8 cellular contexts compared by ENCODE assay signal in genomic region chr1:61741682-61742619, GRCh38. TPM values are rescaled to one million over a fixed set of nuclear protein-coding genes. Genes with fewer than 3 reads are reported as not detected.
A peak's percentile ranks its signal among the peaks of the same experiment; 100 is the strongest.
DNase-seq lines count a peak whose midpoint lies in the region; ATAC-seq and TF ChIP-seq lines count a peak whose summit lies in the region.

A gene with protein sequence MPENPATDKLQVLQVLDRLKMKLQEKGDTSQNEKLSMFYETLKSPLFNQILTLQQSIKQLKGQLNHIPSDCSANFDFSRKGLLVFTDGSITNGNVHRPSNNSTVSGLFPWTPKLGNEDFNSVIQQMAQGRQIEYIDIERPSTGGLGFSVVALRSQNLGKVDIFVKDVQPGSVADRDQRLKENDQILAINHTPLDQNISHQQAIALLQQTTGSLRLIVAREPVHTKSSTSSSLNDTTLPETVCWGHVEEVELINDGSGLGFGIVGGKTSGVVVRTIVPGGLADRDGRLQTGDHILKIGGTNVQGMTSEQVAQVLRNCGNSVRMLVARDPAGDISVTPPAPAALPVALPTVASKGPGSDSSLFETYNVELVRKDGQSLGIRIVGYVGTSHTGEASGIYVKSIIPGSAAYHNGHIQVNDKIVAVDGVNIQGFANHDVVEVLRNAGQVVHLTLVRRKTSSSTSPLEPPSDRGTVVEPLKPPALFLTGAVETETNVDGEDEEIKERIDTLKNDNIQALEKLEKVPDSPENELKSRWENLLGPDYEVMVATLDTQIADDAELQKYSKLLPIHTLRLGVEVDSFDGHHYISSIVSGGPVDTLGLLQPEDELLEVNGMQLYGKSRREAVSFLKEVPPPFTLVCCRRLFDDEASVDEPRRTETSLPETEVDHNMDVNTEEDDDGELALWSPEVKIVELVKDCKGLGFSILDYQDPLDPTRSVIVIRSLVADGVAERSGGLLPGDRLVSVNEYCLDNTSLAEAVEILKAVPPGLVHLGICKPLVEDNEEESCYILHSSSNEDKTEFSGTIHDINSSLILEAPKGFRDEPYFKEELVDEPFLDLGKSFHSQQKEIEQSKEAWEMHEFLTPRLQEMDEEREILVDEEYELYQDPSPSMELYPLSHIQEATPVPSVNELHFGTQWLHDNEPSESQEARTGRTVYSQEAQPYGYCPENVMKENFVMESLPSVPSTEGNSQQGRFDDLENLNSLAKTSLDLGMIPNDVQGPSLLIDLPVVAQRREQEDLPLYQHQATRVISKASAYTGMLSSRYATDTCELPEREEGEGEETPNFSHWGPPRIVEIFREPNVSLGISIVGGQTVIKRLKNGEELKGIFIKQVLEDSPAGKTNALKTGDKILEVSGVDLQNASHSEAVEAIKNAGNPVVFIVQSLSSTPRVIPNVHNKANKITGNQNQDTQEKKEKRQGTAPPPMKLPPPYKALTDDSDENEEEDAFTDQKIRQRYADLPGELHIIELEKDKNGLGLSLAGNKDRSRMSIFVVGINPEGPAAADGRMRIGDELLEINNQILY (N-terminal part only) (plus strand): TSS chr1:61742480. CDS start chr1:61762893, 20,413 bp downstream.

- H3K27ac ChIP-seq in coronary artery (peak within 1 kb of the TSS; percentile 80 to 98), lower lobe of right lung (peak within 1 kb of the TSS; percentile 95)

- CTCF ChIA-PET in activated CD4-positive, alpha-beta T cell treated with anti-CD3 and anti-CD28 coated beads for 36 hours (lab: Charles Lee), result interaction anchor here (1.0 kb wide), 1 partner anchor 111 kb away, joined by 3 read pairs; no protein-coding TSS in a partner anchor

- no peaks in the 10 kb centered on the region for H3K27me3 ChIP-seq in lower lobe of right lung (ENCODE audit: low read depth)

- peaks cover 15% of the 10 kb centered on the region for H3K4me1 ChIP-seq in lower lobe of right lung

- H3K27ac Mint-ChIP-seq in activated CD4-positive, alpha-beta T cell treated with anti-CD3 and anti-CD28 coated beads for 36 hours, result peak within 1 kb of the TSS; percentile 92

- H3K9me3 Mint-ChIP-seq in activated CD4-positive, alpha-beta T cell treated with anti-CD3 and anti-CD28 coated beads for 36 hours (ENCODE audit: low read depth), result no peaks in the 10 kb centered on the region

- ATAC-seq in activated CD4-positive, alpha-beta T cell treated with anti-CD3 and anti-CD28 coated beads for 36 hours, result peak; percentile 85
- peak; percentile 96 to 97 for ATAC-seq in lower lobe of right lung

- H3K4me1 Mint-ChIP-seq in activated CD4-positive, alpha-beta T cell treated with anti-CD3 and anti-CD28 coated beads for 36 hours, result peaks cover 24% of the 10 kb centered on the region

- peak; percentile 10 for DNase-seq in H4 (ENCODE audit: low spot score)
- DNase-seq in NCI-H1092 treated with DMSO at 0.1 percent for 48 hours (lab: John Stamatoyannopoulos, UW), result peak; percentile 11
- peak; percentile 77 for DNase-seq in activated CD4-positive, alpha-beta T cell treated with anti-CD3 and anti-CD28 coated beads for 36 hours
- no peak for DNase-seq in coronary artery (ENCODE audit: low spot score)
- peak; percentile 84 for DNase-seq in lower lobe of right lung
- peak; percentile 26 to 43 (median 31) for DNase-seq in stimulated activated CD4-positive, alpha-beta T cell treated with anti-CD3 and anti-CD28 coated beads, TNF-alpha, amount 100 ng/mL, for 24 hours (ENCODE audit: low read depth in 3 of 3)
- DNase-seq in NK-92 treated with Interleukin-12 subunit alpha and Interleukin-12 subunit beta, amount 100 ng/mL, for 24 hours (lab: John Stamatoyannopoulos, UW), result no peak

- H3K36me3 Mint-ChIP-seq in activated CD4-positive, alpha-beta T cell treated with anti-CD3 and anti-CD28 coated beads for 36 hours (ENCODE audit: low read depth), result no peaks in the 10 kb centered on the region

- peak; percentile 22 for TF ChIP-seq POLR2A in GM10847 (IDR thresholded peaks at IDR 0.05; ENCODE audit: extremely low read depth, insufficient read length)

- no peaks in the 10 kb centered on the region for H3K27me3 Mint-ChIP-seq in activated CD4-positive, alpha-beta T cell treated with anti-CD3 and anti-CD28 coated beads for 36 hours

- H3K4me3 ChIP-seq in coronary artery (peak within 1 kb of the TSS; percentile 96), lower lobe of right lung (peak within 1 kb of the TSS; percentile 71)

- TF ChIP-seq CTCF in coronary artery (IDR thresholded peaks at IDR 0.05) (no peak), lower lobe of right lung (IDR thresholded peaks at IDR 0.05) (no peak)

- intact Hi-C loops in activated CD4-positive, alpha-beta T cell treated with anti-CD3 and anti-CD28 coated beads for 36 hours (cut with DNase I, micrococcal nuclease), result loop anchor here (1.0 to 5.0 kb wide), 4 partner anchors 17 to 695 kb away; partner anchors contain the start of genes TM2D1 (in 2 of the 2) and USP1 (in 1 of the 2)
- intact Hi-C loops in lower lobe of right lung (cut with DNase I), result no loop called here

- POLR2A ChIA-PET in activated CD4-positive, alpha-beta T cell treated with anti-CD3 and anti-CD28 coated beads for 36 hours (lab: Charles Lee), result interaction anchor here (0.5 to 1.2 kb wide), 2 partner anchors 17 to 777 kb away, joined by 3 to 4 read pairs; partner anchors contain the start of gene TM2D1

- no peaks in the 10 kb centered on the region for H3K9me3 ChIP-seq in lower lobe of right lung

- H3K36me3 ChIP-seq in lower lobe of right lung, result no peaks in the 10 kb centered on the region

- peak within 1 kb of the TSS; percentile 86 for H3K4me3 Mint-ChIP-seq in activated CD4-positive, alpha-beta T cell treated with anti-CD3 and anti-CD28 coated beads for 36 hours

RNA-seq across cellular contexts. Expression of the gene that starts here (rescaled TPM):
- total RNA-seq in H4 (2014; rRNA removed; shearing (Covaris generic)), result 10.0 and 11.2 TPM in 2 replicates
- 10 to 100 TPM; 12.6 to 12.8 TPM for total RNA-seq in activated CD4-positive, alpha-beta T cell treated with anti-CD3 and anti-CD28 coated beads for 36 hours
- 63.9 TPM for total RNA-seq in lower lobe of right lung

Comparison
In these comparisons a context has a peak if more than half of its experiments do, and no peak if none do; other contexts are left out.
1. DNase-seq: peak in H4 (single experiment), NCI-H1092 treated with DMSO at 0.1 percent for 48 hours (single experiment), activated CD4-positive, alpha-beta T cell treated with anti-CD3 and anti-CD28 coated beads for 36 hours (single experiment), lower lobe of right lung (single experiment) and stimulated activated CD4-positive, alpha-beta T cell treated with anti-CD3 and anti-CD28 coated beads, TNF-alpha, amount 100 ng/mL, for 24 hours (3 of 3); none in coronary artery (single experiment) and NK-92 treated with Interleukin-12 subunit alpha and Interleukin-12 subunit beta, amount 100 ng/mL, for 24 hours (single experiment).